ENCODE assay signal across 9 cellular contexts in genomic region chr10:124417846-124418725, GRCh38. TPM values are rescaled to one million over a fixed set of nuclear protein-coding genes. Genes with fewer than 3 reads are reported as not detected.
DNase-seq lines count a peak whose midpoint lies in the region; ATAC-seq and TF ChIP-seq lines count a peak whose summit lies in the region.
"Had no signal": no experiment of that assay in that cellular context is flagged by ENCODE, and none has a peak within 500 bp of the region (broad histone marks: within the 10 kb centered on the region; RNA-seq: fewer than 3 reads in every experiment).

No MANE protein-coding gene starts in this region.

- no peaks in the 10 kb centered on the region for H3K4me1 ChIP-seq in right cardiac atrium (ENCODE audit: control insufficient read depth, insufficient read depth, low read length)
- H3K4me1 ChIP-seq in vagina, result peaks cover 53% of the 10 kb centered on the region

- peak; percentile 8 for TF ChIP-seq CTCF in progenitor cell of endocrine pancreas (IDR thresholded peaks at IDR 0.05; ENCODE audit: unreplicated experiment)
- no peak for TF ChIP-seq CTCF in vagina (IDR thresholded peaks at IDR 0.05)

- POLR2A ChIA-PET in T-cell (lab: Charles Lee), result interaction anchor here (0.6 to 1.2 kb wide), 5 partner anchors 11 to 1466 kb away, joined by 3 to 9 read pairs (median 3); partner anchors contain the start of gene LHPP (in 1 of the 2)

- H3K27me3 Mint-ChIP-seq in T-cell, result peaks cover 3 to 7% of the 10 kb centered on the region in 2 donors
- peaks cover 31% of the 10 kb centered on the region for H3K27me3 Mint-ChIP-seq in progenitor cell of endocrine pancreas

- H3K9me3 Mint-ChIP-seq in T-cell (no peaks in the 10 kb centered on the region), progenitor cell of endocrine pancreas (ENCODE audit: low read depth) (no peaks in the 10 kb centered on the region)

- intact Hi-C loops in right cardiac atrium (cut with DNase I) (no loop called here), vagina (cut with DNase I) (no loop called here)

- 4% methylated on average over 66 of the region's 66 CpGs for WGBS in right cardiac atrium

- ATAC-seq in GM19467 (IDR thresholded peaks at IDR 0.05; ENCODE audit: unreplicated experiment) (peak; percentile 28), T-cell (replicated peaks in 1 of 4) (peak; percentile 34 to 51 (median 43)), right cardiac atrium (peak; percentile 73 to 74)

- no peak for TF ChIP-seq POLR2A in vagina (IDR thresholded peaks at IDR 0.05)

- H3K4me1 Mint-ChIP-seq in T-cell (peaks cover 30 to 36% (median 32%) of the 10 kb centered on the region in 3 donors), progenitor cell of endocrine pancreas (ENCODE audit: low read depth) (peaks cover 14% of the 10 kb centered on the region)

- H3K36me3 Mint-ChIP-seq in T-cell, result peaks cover 4% of the 10 kb centered on the region
- H3K36me3 Mint-ChIP-seq in progenitor cell of endocrine pancreas (ENCODE audit: insufficient read depth), result no peaks in the 10 kb centered on the region

- H3K27ac Mint-ChIP-seq in T-cell, result no peak overlapping the region
- peak overlapping the region; percentile 45 for H3K27ac Mint-ChIP-seq in progenitor cell of endocrine pancreas

- H3K27me3 ChIP-seq in right cardiac atrium (ENCODE audit: control insufficient read depth, insufficient read depth) (no peaks in the 10 kb centered on the region), vagina (no peaks in the 10 kb centered on the region)

- DNase-seq in C1 segment of cervical spinal cord (lab: John Stamatoyannopoulos, UW) (peak in 12 of 14 donors; percentile 13 to 81 (median 59)), HPDE6-E6E7 (ENCODE audit: extremely low spot score) (peak; percentile 47), T-cell (peak in 32 of 34 experiments; percentile 5 to 53 (median 26)), right cardiac atrium (peak; percentile 72 to 89 (median 87)), progenitor cell of endocrine pancreas (ENCODE audit: low spot score, unreplicated experiment) (peak; percentile 56), vagina (ENCODE audit: extremely low spot score in 2 of 2) (no peak)

- H3K9me3 ChIP-seq in right cardiac atrium (ENCODE audit: control insufficient read depth, low read length) (no peaks in the 10 kb centered on the region), vagina (no peaks in the 10 kb centered on the region)

- H3K4me3 ChIP-seq in right cardiac atrium (ENCODE audit: low read length) (peak overlapping the region; percentile 90), vagina (peak overlapping the region; percentile 64 to 94)

- peak overlapping the region; percentile 45 for H3K27ac ChIP-seq in angular gyrus (ENCODE audit: low read depth, low read length)
- peak overlapping the region; percentile 73 for H3K27ac ChIP-seq in right cardiac atrium (ENCODE audit: low read length)
- peak overlapping the region; percentile 85 for H3K27ac ChIP-seq in vagina

- CTCF ChIA-PET in T-cell (lab: Charles Lee), result interaction anchor here (0.8 to 1.4 kb wide), 6 partner anchors 10 to 44 kb away, joined by 3 to 6 read pairs (median 4); partner anchors contain the start of gene LHPP (in 1 of the 2)

- H3K4me3 Mint-ChIP-seq in T-cell (peak overlapping the region; percentile 76 to 82 (median 77)), progenitor cell of endocrine pancreas (ENCODE audit: low read depth) (peak overlapping the region; percentile 80)

- no peaks in the 10 kb centered on the region for H3K36me3 ChIP-seq in vagina

RNA-seq across cellular contexts. Expression of gene OAT, which starts 0.6 kb away (rescaled TPM):
- 10 to 100 TPM; 23.2 to 42.5 (median 38.1) TPM for total RNA-seq in T-cell
- 10 to 100 TPM; 40.0 to 47.8 (median 43.7) TPM for total RNA-seq in right cardiac atrium
- polyA plus RNA-seq in right cardiac atrium, result 34.7 TPM
- total RNA-seq in progenitor cell of endocrine pancreas, result 35.0 and 37.1 TPM in 2 replicates
- total RNA-seq in vagina, result 83.2 TPM

RNA-seq across cellular contexts. Expression of gene NKX1-2, which starts 31.7 kb away (rescaled TPM):
- total RNA-seq in T-cell (under 1 TPM in 1 of 5 donors, not detected in 4; 0.12 TPM), right cardiac atrium (not detected), progenitor cell of endocrine pancreas (not detected in 2 replicates), vagina (0.98 TPM)
- polyA plus RNA-seq in right cardiac atrium, result not detected
- total RNA-seq: T-helper 1 cell treated with Interleukin-12 subunit alpha and Interleukin-12 subunit beta and Interleukin-4 antibody, amounts not matched to agents 30 ng/mL and 1 ng/mL, for 36 hours had no signal

RNA-seq across cellular contexts. Expression of gene LHPP, which starts 43.5 kb away (rescaled TPM):
- total RNA-seq in T-cell, result 10 to 100 TPM; 13.2 to 27.4 (median 22.3) TPM
- total RNA-seq in right cardiac atrium, result 10 to 100 TPM; 18.3 to 24.9 (median 20.0) TPM
- 17.8 TPM for polyA plus RNA-seq in right cardiac atrium
- 15.2 and 16.9 TPM in 2 replicates for total RNA-seq in progenitor cell of endocrine pancreas
- total RNA-seq in vagina, result 20.1 TPM

Comparison
In these comparisons a context has a peak if more than half of its experiments do, and no peak if none do; other contexts are left out.
1. DNase-seq: peak in C1 segment of cervical spinal cord (12 of 14), HPDE6-E6E7 (single experiment), T-cell (32 of 34), right cardiac atrium (3 of 3) and progenitor cell of endocrine pancreas (single experiment); none in vagina (0 of 2).
2. Peak in every context shown above with its lines, with median percentiles within 50 percentile points of each other: ATAC-seq and H3K27ac ChIP-seq.